2 cellular contexts compared by ENCODE assay signal in the genomic region with DNA sequence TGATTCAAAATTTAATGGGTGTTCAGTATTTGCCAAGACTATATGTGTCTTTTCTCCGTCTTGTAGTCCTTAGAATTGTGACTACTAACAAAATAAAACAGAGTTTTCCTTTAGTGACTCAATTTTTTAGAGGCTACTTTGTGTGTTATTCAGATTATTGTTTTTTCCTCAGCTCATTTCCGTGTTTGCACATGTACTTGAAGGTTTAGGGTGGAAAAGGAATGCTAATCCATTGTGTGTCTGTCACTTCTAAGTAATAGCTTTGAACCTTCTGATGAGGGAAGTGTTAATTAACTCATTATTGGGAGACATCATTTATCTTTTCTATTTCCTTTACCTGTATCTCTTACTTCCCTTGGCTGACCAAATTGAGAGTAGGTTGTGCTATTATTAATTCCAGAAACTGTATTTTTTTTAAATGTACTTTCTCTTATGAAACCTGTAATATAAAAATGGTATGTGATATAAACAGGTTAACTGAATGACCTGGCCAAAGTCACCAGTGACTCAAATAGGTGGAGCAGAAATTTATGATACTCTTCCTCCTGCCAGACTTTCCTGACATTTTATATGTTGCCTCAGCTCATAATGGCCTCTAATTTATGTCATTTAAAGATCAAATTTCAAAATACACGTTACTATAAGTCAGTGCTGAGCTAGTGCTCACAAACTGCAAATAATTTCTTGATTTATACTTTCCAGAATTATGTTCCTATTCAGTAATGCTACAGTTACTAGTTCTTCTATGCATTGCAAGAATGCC.
TF ChIP-seq lines count a peak whose summit lies in the region.

No MANE protein-coding gene starts in this region.

TF ChIP-seq in HCT116, 20 proteins besides CTCF, POLR2A, EP300 and RAD21:
- no peak for TF ChIP-seq MAX (IDR thresholded peaks at IDR 0.05)
- TF ChIP-seq SIN3A (IDR thresholded peaks at IDR 0.05; ENCODE audit: low read depth) = 0 out of 2 replicates have a peak, but pooled peaks have one; percentile 31
- no peak for TF ChIP-seq TCF7L2 (IDR thresholded peaks at IDR 0.05; ENCODE audit: borderline replicate concordance, extremely low read depth, insufficient read depth, insufficient read length)
- TF ChIP-seq CEBPB (IDR thresholded peaks at IDR 0.05; ENCODE audit: low read depth) = peak; percentile 16
- no peak for TF ChIP-seq EZH2 (IDR thresholded peaks at IDR 0.05)
- TF ChIP-seq EZH2phosphoT487 (IDR thresholded peaks at IDR 0.05; ENCODE audit: borderline replicate concordance) = no peak
- no peak for TF ChIP-seq POLR2AphosphoS5 (IDR thresholded peaks at IDR 0.05; ENCODE audit: low read depth, low read length)
- TF ChIP-seq, protein P1, sequence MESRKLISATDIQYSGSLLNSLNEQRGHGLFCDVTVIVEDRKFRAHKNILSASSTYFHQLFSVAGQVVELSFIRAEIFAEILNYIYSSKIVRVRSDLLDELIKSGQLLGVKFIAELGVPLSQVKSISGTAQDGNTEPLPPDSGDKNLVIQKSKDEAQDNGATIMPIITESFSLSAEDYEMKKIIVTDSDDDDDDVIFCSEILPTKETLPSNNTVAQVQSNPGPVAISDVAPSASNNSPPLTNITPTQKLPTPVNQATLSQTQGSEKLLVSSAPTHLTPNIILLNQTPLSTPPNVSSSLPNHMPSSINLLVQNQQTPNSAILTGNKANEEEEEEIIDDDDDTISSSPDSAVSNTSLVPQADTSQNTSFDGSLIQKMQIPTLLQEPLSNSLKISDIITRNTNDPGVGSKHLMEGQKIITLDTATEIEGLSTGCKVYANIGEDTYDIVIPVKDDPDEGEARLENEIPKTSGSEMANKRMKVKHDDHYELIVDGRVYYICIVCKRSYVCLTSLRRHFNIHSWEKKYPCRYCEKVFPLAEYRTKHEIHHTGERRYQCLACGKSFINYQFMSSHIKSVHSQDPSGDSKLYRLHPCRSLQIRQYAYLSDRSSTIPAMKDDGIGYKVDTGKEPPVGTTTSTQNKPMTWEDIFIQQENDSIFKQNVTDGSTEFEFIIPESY (IDR thresholded peaks at IDR 0.05; ENCODE audit: extremely low read depth, insufficient replicate concordance, low read length) = no peak
- peak; percentile 42 for TF ChIP-seq FOSL1 (IDR thresholded peaks at IDR 0.05; ENCODE audit: low read depth)
- no peak for TF ChIP-seq CBX3 (IDR thresholded peaks at IDR 0.05; ENCODE audit: low read depth)
- no peak for TF ChIP-seq ZFX (IDR thresholded peaks at IDR 0.05)
- peak; percentile 38 for TF ChIP-seq SP1 (IDR thresholded peaks at IDR 0.05; ENCODE audit: low read depth)
- 0 out of 2 replicates have a peak, but pooled peaks have one; percentile 11 for TF ChIP-seq ELF1 (IDR thresholded peaks at IDR 0.05; ENCODE audit: borderline replicate concordance, low read depth)
- TF ChIP-seq ZNF274 (IDR thresholded peaks at IDR 0.05; ENCODE audit: low read depth, low read length) = no peak
- no peak for TF ChIP-seq EGR1 (IDR thresholded peaks at IDR 0.05; ENCODE audit: low read depth)
- no peak for TF ChIP-seq SRF (IDR thresholded peaks at IDR 0.05; ENCODE audit: low read depth)
- TF ChIP-seq JUND (IDR thresholded peaks at IDR 0.05) = no peak
- TF ChIP-seq YY1 (IDR thresholded peaks at IDR 0.05; ENCODE audit: extremely low read depth, insufficient replicate concordance, low read depth, low read length) = no peak
- TF ChIP-seq, protein P2, sequence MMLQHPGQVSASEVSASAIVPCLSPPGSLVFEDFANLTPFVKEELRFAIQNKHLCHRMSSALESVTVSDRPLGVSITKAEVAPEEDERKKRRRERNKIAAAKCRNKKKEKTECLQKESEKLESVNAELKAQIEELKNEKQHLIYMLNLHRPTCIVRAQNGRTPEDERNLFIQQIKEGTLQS (IDR thresholded peaks at IDR 0.05) = no peak
- TF ChIP-seq, protein P3, sequence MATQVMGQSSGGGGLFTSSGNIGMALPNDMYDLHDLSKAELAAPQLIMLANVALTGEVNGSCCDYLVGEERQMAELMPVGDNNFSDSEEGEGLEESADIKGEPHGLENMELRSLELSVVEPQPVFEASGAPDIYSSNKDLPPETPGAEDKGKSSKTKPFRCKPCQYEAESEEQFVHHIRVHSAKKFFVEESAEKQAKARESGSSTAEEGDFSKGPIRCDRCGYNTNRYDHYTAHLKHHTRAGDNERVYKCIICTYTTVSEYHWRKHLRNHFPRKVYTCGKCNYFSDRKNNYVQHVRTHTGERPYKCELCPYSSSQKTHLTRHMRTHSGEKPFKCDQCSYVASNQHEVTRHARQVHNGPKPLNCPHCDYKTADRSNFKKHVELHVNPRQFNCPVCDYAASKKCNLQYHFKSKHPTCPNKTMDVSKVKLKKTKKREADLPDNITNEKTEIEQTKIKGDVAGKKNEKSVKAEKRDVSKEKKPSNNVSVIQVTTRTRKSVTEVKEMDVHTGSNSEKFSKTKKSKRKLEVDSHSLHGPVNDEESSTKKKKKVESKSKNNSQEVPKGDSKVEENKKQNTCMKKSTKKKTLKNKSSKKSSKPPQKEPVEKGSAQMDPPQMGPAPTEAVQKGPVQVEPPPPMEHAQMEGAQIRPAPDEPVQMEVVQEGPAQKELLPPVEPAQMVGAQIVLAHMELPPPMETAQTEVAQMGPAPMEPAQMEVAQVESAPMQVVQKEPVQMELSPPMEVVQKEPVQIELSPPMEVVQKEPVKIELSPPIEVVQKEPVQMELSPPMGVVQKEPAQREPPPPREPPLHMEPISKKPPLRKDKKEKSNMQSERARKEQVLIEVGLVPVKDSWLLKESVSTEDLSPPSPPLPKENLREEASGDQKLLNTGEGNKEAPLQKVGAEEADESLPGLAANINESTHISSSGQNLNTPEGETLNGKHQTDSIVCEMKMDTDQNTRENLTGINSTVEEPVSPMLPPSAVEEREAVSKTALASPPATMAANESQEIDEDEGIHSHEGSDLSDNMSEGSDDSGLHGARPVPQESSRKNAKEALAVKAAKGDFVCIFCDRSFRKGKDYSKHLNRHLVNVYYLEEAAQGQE (IDR thresholded peaks at IDR 0.05; ENCODE audit: low read depth) = no peak

TF ChIP-seq in endothelial cell of umbilical vein, 7 proteins besides CTCF, POLR2A, EP300 and RAD21:
- TF ChIP-seq MYC (IDR thresholded peaks at IDR 0.05; ENCODE audit: low read depth, low read length) (no peak), GATA2 (IDR thresholded peaks at IDR 0.05; ENCODE audit: insufficient read depth, insufficient read length, low read depth, low read length) (no peak), MAX (IDR thresholded peaks at IDR 0.05; ENCODE audit: insufficient read depth, insufficient read length) (no peak), EZH2 (IDR thresholded peaks at IDR 0.05; ENCODE audit: borderline replicate concordance, low read depth, low read length, severe bottlenecking) (no peak), POLR2AphosphoS5 (IDR thresholded peaks at IDR 0.05; ENCODE audit: insufficient read depth, low read depth, low read length) (no peak), JUN (IDR thresholded peaks at IDR 0.05; ENCODE audit: borderline replicate concordance, insufficient read depth, insufficient read length, low read depth) (no peak), FOS (IDR thresholded peaks at IDR 0.05; ENCODE audit: borderline replicate concordance, insufficient read depth, low read length) (no peak)
TF ChIP-seq in endothelial cell of umbilical vein: peak in this region for 0.
